ENCODE assay signal across 11 cellular contexts in genomic region chr10:128429835-128430513, GRCh38.
"Had no signal": no experiment of that assay in that cellular context is flagged by ENCODE, and none has a peak within 500 bp of the region (broad histone marks: within the 10 kb centered on the region; RNA-seq: fewer than 3 reads in every experiment).

No MANE protein-coding gene starts in this region.

- H3K4me1 ChIP-seq: esophagus squamous epithelium, right atrium auricular region, thyroid gland had no signal

- H3K27ac ChIP-seq: esophagus squamous epithelium, neutrophil, right atrium auricular region, thyroid gland had no signal

- H3K36me3 ChIP-seq: esophagus squamous epithelium, neutrophil, right atrium auricular region, thyroid gland had no signal

- H3K9me3 ChIP-seq: esophagus squamous epithelium, neutrophil, right atrium auricular region, thyroid gland had no signal

- H3K27me3 ChIP-seq: right atrium auricular region, thyroid gland had no signal

- H3K4me3 ChIP-seq: esophagus squamous epithelium, right atrium auricular region, thyroid gland had no signal

- ATAC-seq: activated CD8-positive, alpha-beta T cell treated with anti-CD3 and anti-CD28 coated beads for 36 hours had no signal

- DNase-seq: activated CD8-positive, alpha-beta memory T cell treated with anti-CD3 and anti-CD28 coated beads, Interleukin-2, amount 50 U/mL, for 4 hours; activated CD8-positive, alpha-beta T cell treated with anti-CD3 and anti-CD28 coated beads for 36 hours; activated naive CD4-positive, alpha-beta T cell; esophagus squamous epithelium; foreskin fibroblast; naive B cell; small intestine; T-helper 9 cell; thyroid gland had no signal
